ENCODE assay signal across 33 cellular contexts in genomic region chr18:74337912-74338309, GRCh38. TPM values are rescaled to one million over a fixed set of nuclear protein-coding genes. Genes with fewer than 3 reads are reported as not detected.
"Had no signal": no experiment of that assay in that cellular context is flagged by ENCODE, and none has a peak within 500 bp of the region (broad histone marks: within the 10 kb centered on the region; RNA-seq: fewer than 3 reads in every experiment).

No MANE protein-coding gene starts in this region.

- H3K27ac ChIP-seq: epithelial cell of prostate, gastrocnemius medialis, ovary, right atrium auricular region, suprapubic skin, transverse colon had no signal

- H3K27me3 ChIP-seq: gastrocnemius medialis, ovary, right atrium auricular region, suprapubic skin, transverse colon had no signal

- H3K4me1 ChIP-seq: gastrocnemius medialis, right atrium auricular region, suprapubic skin, transverse colon had no signal

- H3K27me3 Mint-ChIP-seq: stimulated activated naive CD8-positive, alpha-beta T cell treated with anti-CD3 and anti-CD28 coated beads, Interleukin-15, amount 100 ng/mL, for 72 hours had no signal

- H3K9me3 ChIP-seq: gastrocnemius medialis, mucosa of descending colon, ovary, right atrium auricular region, suprapubic skin, transverse colon had no signal

- DNase-seq: central memory CD4-positive, alpha-beta T cell; effector CD8-positive, alpha-beta T cell; endodermal cell; foreskin fibroblast; gastrocnemius medialis; head of caudate nucleus; mucosa of descending colon; naive thymus-derived CD4-positive, alpha-beta T cell; nucleus accumbens; ovary; stimulated activated CD4-positive, alpha-beta T cell treated with anti-CD3 and anti-CD28 coated beads, Interleukin-12 subunit alpha, Interleukin-12 subunit beta, amount 100 ng/mL, for 4 hours; stimulated activated CD4-positive, alpha-beta T cell treated with anti-CD3 and anti-CD28 coated beads, Interleukin-1b, Interleukin-23, amount 100 ng/mL, for 48 hours; stimulated activated CD4-positive, alpha-beta T cell treated with anti-CD3 and anti-CD28 coated beads, Interleukin-4, amount 100 ng/mL, for 1 hour; stimulated activated CD8-positive, alpha-beta memory T cell treated with anti-CD3 and anti-CD28 coated beads, Interleukin-4, amount 100 ng/mL, for 48 hours; stimulated activated naive CD4-positive, alpha-beta T cell; stimulated activated naive CD8-positive, alpha-beta T cell treated with anti-CD3 and anti-CD28 coated beads, Interleukin-15, amount 100 ng/mL, for 72 hours; transverse colon had no signal

- H3K9me3 Mint-ChIP-seq: endodermal cell; memory B cell; nephron; stimulated activated naive CD8-positive, alpha-beta T cell treated with anti-CD3 and anti-CD28 coated beads, Interleukin-15, amount 100 ng/mL, for 72 hours had no signal

- H3K36me3 ChIP-seq: gastrocnemius medialis, ovary, right atrium auricular region, suprapubic skin, transverse colon had no signal

- H3K4me1 Mint-ChIP-seq: stimulated activated naive CD8-positive, alpha-beta T cell treated with anti-CD3 and anti-CD28 coated beads, Interleukin-15, amount 100 ng/mL, for 72 hours had no signal

- ATAC-seq: esophagus mucosa; gastrocnemius medialis; mucosa of descending colon; naive thymus-derived CD4-positive, alpha-beta T cell; sciatic nerve; stimulated activated naive CD8-positive, alpha-beta T cell treated with anti-CD3 and anti-CD28 coated beads, Interleukin-15, amount 100 ng/mL, for 72 hours had no signal

- H3K4me3 Mint-ChIP-seq: dendritic cell treated with granulocyte-macrophage colony-stimulating factor and Interleukin-4, amounts not matched to agents 40 ng/mL and 50 ng/mL, for 4 days; endodermal cell; memory B cell; naive thymus-derived CD4-positive, alpha-beta T cell; nephron; stimulated activated naive CD8-positive, alpha-beta T cell treated with anti-CD3 and anti-CD28 coated beads, Interleukin-15, amount 100 ng/mL, for 72 hours had no signal

- H3K36me3 Mint-ChIP-seq: memory B cell; naive thymus-derived CD4-positive, alpha-beta T cell had no signal

- H3K4me2 ChIP-seq: smooth muscle cell had no signal

- H3K27ac Mint-ChIP-seq: dendritic cell treated with granulocyte-macrophage colony-stimulating factor and Interleukin-4, amounts not matched to agents 40 ng/mL and 50 ng/mL, for 4 days; endodermal cell; memory B cell; naive thymus-derived CD4-positive, alpha-beta T cell; nephron; stimulated activated naive CD8-positive, alpha-beta T cell treated with anti-CD3 and anti-CD28 coated beads, Interleukin-15, amount 100 ng/mL, for 72 hours had no signal

- H3K4me3 ChIP-seq: gastrocnemius medialis, mucosa of descending colon, ovary, right atrium auricular region, smooth muscle cell, suprapubic skin, transverse colon had no signal

RNA-seq across cellular contexts. Expression of gene C18orf63, which starts 22.3 kb away (rescaled TPM):
- total RNA-seq: cerebellum; endodermal cell; esophagus mucosa; gastrocnemius medialis; glomerular endothelial cell; liver; mucosa of descending colon; naive thymus-derived CD4-positive, alpha-beta T cell; ovary; posterior vena cava; pulmonary artery endothelial cell; right atrium auricular region; sciatic nerve; smooth muscle cell; suprapubic skin; transverse colon; urinary bladder had no signal
- polyA plus RNA-seq: keratinocyte; liver; naive thymus-derived CD4-positive, alpha-beta T cell; ovary; smooth muscle cell; urinary bladder had no signal
